2 cellular contexts compared by ENCODE assay signal in genomic region chr10:93954299-93954698, GRCh38.
TF ChIP-seq lines count a peak whose summit lies in the region.

No MANE protein-coding gene starts in this region.

TF ChIP-seq in A549, 52 proteins besides CTCF, POLR2A, EP300 and RAD21:
- TF ChIP-seq NR3C1 (IDR thresholded peaks at IDR 0.05) (no peak), RCOR1 (IDR thresholded peaks at IDR 0.05; ENCODE audit: low read depth, low read length) (no peak), CHD2 (IDR thresholded peaks at IDR 0.05; ENCODE audit: low read length, partially characterized antibody) (no peak), SREBF2 (IDR thresholded peaks at IDR 0.05) (no peak), KDM5A (IDR thresholded peaks at IDR 0.05) (no peak), RNF2 (IDR thresholded peaks at IDR 0.05; ENCODE audit: borderline replicate concordance, low read depth) (no peak)
TF ChIP-seq in A549: peak in this region for 0.

TF ChIP-seq in IMR-90, 13 proteins besides CTCF, POLR2A, EP300 and RAD21:
- TF ChIP-seq RCOR1 (IDR thresholded peaks at IDR 0.05; ENCODE audit: insufficient replicate concordance, low read length) (no peak), CEBPB (IDR thresholded peaks at IDR 0.05; ENCODE audit: low read depth, low read length) (no peak), NFE2L2 (IDR thresholded peaks at IDR 0.05; ENCODE audit: low read depth, low read length) (no peak), FOS (IDR thresholded peaks at IDR 0.05; ENCODE audit: low read depth, low read length) (no peak)
- TF ChIP-seq, protein P1, sequence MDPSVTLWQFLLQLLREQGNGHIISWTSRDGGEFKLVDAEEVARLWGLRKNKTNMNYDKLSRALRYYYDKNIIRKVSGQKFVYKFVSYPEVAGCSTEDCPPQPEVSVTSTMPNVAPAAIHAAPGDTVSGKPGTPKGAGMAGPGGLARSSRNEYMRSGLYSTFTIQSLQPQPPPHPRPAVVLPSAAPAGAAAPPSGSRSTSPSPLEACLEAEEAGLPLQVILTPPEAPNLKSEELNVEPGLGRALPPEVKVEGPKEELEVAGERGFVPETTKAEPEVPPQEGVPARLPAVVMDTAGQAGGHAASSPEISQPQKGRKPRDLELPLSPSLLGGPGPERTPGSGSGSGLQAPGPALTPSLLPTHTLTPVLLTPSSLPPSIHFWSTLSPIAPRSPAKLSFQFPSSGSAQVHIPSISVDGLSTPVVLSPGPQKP (IDR thresholded peaks at IDR 0.05; ENCODE audit: borderline replicate concordance, low read depth, low read length): no peak
